ENCODE assay signal across 8 cellular contexts in genomic region chr1:26111530-26112406, GRCh38. TPM values are rescaled to one million over a fixed set of nuclear protein-coding genes. Genes with fewer than 3 reads are reported as not detected.
DNase-seq lines count a peak whose midpoint lies in the region; ATAC-seq and TF ChIP-seq lines count a peak whose summit lies in the region.

Gene PDIK1L (plus strand): TSS chr1:26111824. CDS start chr1:26114309, 2,485 bp downstream.

- H3K27ac ChIP-seq in angular gyrus (ENCODE audit: low read depth, low read length) (peak within 1 kb of the TSS; percentile 97), right cardiac atrium (ENCODE audit: low read length) (peak within 1 kb of the TSS; percentile 89), uterus (peak within 1 kb of the TSS; percentile 84 to 97)

- DNase-seq in NCI-H1930 (lab: John Stamatoyannopoulos, UW) (peak; percentile 85 to 96), right cardiac atrium (peak; percentile 94 to 98 (median 97)), putamen (ENCODE audit: low spot score) (peak; percentile 94), uterus (peak; percentile 90 to 95)

- H3K27me3 ChIP-seq in right cardiac atrium (ENCODE audit: control insufficient read depth, insufficient read depth) (no peaks in the 10 kb centered on the region), uterus (no peaks in the 10 kb centered on the region)

- under 1% methylated on average over 96 of the region's 96 CpGs for WGBS in right cardiac atrium

- H3K4me3 ChIP-seq in right cardiac atrium (ENCODE audit: low read length): peak within 1 kb of the TSS; percentile 84
- H3K4me3 ChIP-seq in uterus: peak within 1 kb of the TSS; percentile 77 to 89

- intact Hi-C loops in T-helper 2 cell treated with Interferon-gamma antibody and Interleukin-4, amounts not matched to agents 100 ng/mL and 5 ng/mL, for 36 hours (cut with micrococcal nuclease): loop anchor here (1.0 to 5.0 kb wide), 6 partner anchors 15 to 361 kb away; partner anchors contain the start of genes CD52, CEP85, HMGN2 and STMN1
- intact Hi-C loops in right cardiac atrium (cut with DNase I) (loop anchor here in 3 of 4 donors (5.0 kb wide), 2 partner anchors 46 to 51 kb away; partner anchors contain the start of gene FAM110D (in 1 of the 3)), uterus (cut with DNase I; ENCODE audit: low total_unique reads) (no loop called here)

- no peaks in the 10 kb centered on the region for H3K4me1 ChIP-seq in right cardiac atrium (ENCODE audit: control insufficient read depth, insufficient read depth, low read length)
- peaks cover 0 to 7% of the 10 kb centered on the region in 2 donors for H3K4me1 ChIP-seq in uterus

- TF ChIP-seq CTCF in uterus (IDR thresholded peaks at IDR 0.05): peak in 1 of 4 experiments; percentile 35

- no peaks in the 10 kb centered on the region for H3K9me3 ChIP-seq in right cardiac atrium (ENCODE audit: control insufficient read depth, low read length)
- no peaks in the 10 kb centered on the region for H3K9me3 ChIP-seq in uterus

- no peaks in the 10 kb centered on the region for H3K36me3 ChIP-seq in uterus

- ATAC-seq in GM18505 (IDR thresholded peaks at IDR 0.05; ENCODE audit: unreplicated experiment): peak; percentile 74
- peak; percentile 76 for ATAC-seq in HG02970 (IDR thresholded peaks at IDR 0.05; ENCODE audit: low FRiP score, unreplicated experiment)
- ATAC-seq in right cardiac atrium: peak; percentile 95 to 96

- TF ChIP-seq POLR2A in GM18505 (IDR thresholded peaks at IDR 0.05; ENCODE audit: borderline replicate concordance, extremely low read depth, insufficient read depth, insufficient read length) (peak; percentile 61), uterus (IDR thresholded peaks at IDR 0.05) (peak; percentile 49 to 63)

RNA-seq across cellular contexts. Expression of gene PDIK1L, which starts in this region (rescaled TPM):
- total RNA-seq in T-helper 2 cell treated with Interferon-gamma antibody and Interleukin-4, amounts not matched to agents 100 ng/mL and 5 ng/mL, for 36 hours: 19.9 and 23.4 TPM in 2 replicates
- total RNA-seq in right cardiac atrium: 1 to 10 TPM; 3.7 to 5.2 (median 4.5) TPM
- polyA plus RNA-seq in right cardiac atrium: 1.1 TPM
- total RNA-seq in uterus: 10 to 100 TPM; 13.8 to 95.6 (median 20.9) TPM

Comparison
In these comparisons a context has a peak if more than half of its experiments do, and no peak if none do; other contexts are left out.
1. Peak in every context shown above with its lines: DNase-seq, ATAC-seq, H3K4me3 ChIP-seq and H3K27ac ChIP-seq.